Comparison of ENCODE assay signal across 8 cellular contexts in genomic region chr1:78617615-78618026, GRCh38. TPM values are rescaled to one million over a fixed set of nuclear protein-coding genes. Genes with fewer than 3 reads are reported as not detected.
DNase-seq lines count a peak whose midpoint lies in the region; ATAC-seq and TF ChIP-seq lines count a peak whose summit lies in the region.

No MANE protein-coding gene starts in this region.

- no peaks in the 10 kb centered on the region for H3K36me3 ChIP-seq in WERI-Rb-1

- H3K9me3 Mint-ChIP-seq in chondrocyte (ENCODE audit: low read depth), result peaks cover 3% of the 10 kb centered on the region

- ATAC-seq in GM18867 (IDR thresholded peaks at IDR 0.05; ENCODE audit: unreplicated experiment) (peak; percentile 48), HG03097 (IDR thresholded peaks at IDR 0.05; ENCODE audit: low FRiP score, unreplicated experiment) (peak; percentile 41), left lobe of liver (peak; percentile 99)

- no peaks in the 10 kb centered on the region for H3K36me3 Mint-ChIP-seq in chondrocyte (ENCODE audit: low read depth)

- H3K9me3 ChIP-seq in WERI-Rb-1 (ENCODE audit: severe bottlenecking), result peaks cover 3% of the 10 kb centered on the region

- no peaks in the 10 kb centered on the region for H3K27me3 Mint-ChIP-seq in chondrocyte (ENCODE audit: low read depth)

- no peak overlapping the region for H3K4me3 ChIP-seq in AG09309 (ENCODE audit: control insufficient read depth, low read depth, low read length)
- H3K4me3 ChIP-seq in WERI-Rb-1 (ENCODE audit: low read depth, low read length), result no peak overlapping the region

- peaks cover 38% of the 10 kb centered on the region for H3K4me1 Mint-ChIP-seq in chondrocyte (ENCODE audit: low read depth)

- no peaks in the 10 kb centered on the region for H3K27me3 ChIP-seq in WERI-Rb-1 (ENCODE audit: insufficient read depth, low read depth, severe bottlenecking)

- H3K4me3 Mint-ChIP-seq in chondrocyte (ENCODE audit: unreplicated experiment), result no peak overlapping the region

- peak overlapping the region; percentile 45 for H3K27ac Mint-ChIP-seq in chondrocyte (ENCODE audit: unreplicated experiment)

- DNase-seq in AG09309 (ENCODE audit: low read depth) (peak; percentile 66), NCI-H2196 treated with DMSO at 0.1 percent for 48 hours (lab: John Stamatoyannopoulos, UW; ENCODE audit: unreplicated experiment) (peak; percentile 43), WERI-Rb-1 (peak; percentile 68), chondrocyte (ENCODE audit: low spot score) (no peak), left lobe of liver (ENCODE audit: low spot score) (peak; percentile 69)
- DNase-seq in stimulated activated CD4-positive, alpha-beta T cell treated with anti-CD3 and anti-CD28 coated beads, Interleukin-4, amount 100 ng/mL, for 24 hours, result peak; percentile 67

- TF ChIP-seq CTCF in AG09309 (IDR thresholded peaks at IDR 0.05; ENCODE audit: control insufficient read depth, insufficient read depth, low read depth, low read length, missing control alignments), result peak; percentile 84
- TF ChIP-seq CTCF in WERI-Rb-1 (IDR thresholded peaks at IDR 0.05; ENCODE audit: low read depth, low read length), result peak; percentile 72
- peak; percentile 95 for TF ChIP-seq CTCF in chondrocyte (IDR thresholded peaks at IDR 0.05)

- H3K27ac ChIP-seq in WERI-Rb-1, result no peak overlapping the region

RNA-seq across cellular contexts. Expression of gene IFI44L, which starts 2.6 kb away (rescaled TPM):
- 8.3 to 29.7 TPM (median 10.8 TPM) in 3 replicates for total RNA-seq in chondrocyte
- 0.63 TPM for total RNA-seq in left lobe of liver

RNA-seq across cellular contexts. Expression of gene IFI44, which starts 32.0 kb away (rescaled TPM):
- total RNA-seq in chondrocyte, result 6.6 to 35.4 TPM (median 7.4 TPM) in 3 replicates
- total RNA-seq in left lobe of liver, result 5.2 TPM

Comparison
In these comparisons a context has a peak if more than half of its experiments do, and no peak if none do; other contexts are left out.
1. ATAC-seq: peak in every context shown above with its lines; median percentile 99 in left lobe of liver; 48 in GM18867; 41 in HG03097.